8 cellular contexts compared by ENCODE assay signal in genomic region chr1:36387141-36387949, GRCh38. TPM values are rescaled to one million over a fixed set of nuclear protein-coding genes. Genes with fewer than 3 reads are reported as not detected.
DNase-seq lines count a peak whose midpoint lies in the region; ATAC-seq and TF ChIP-seq lines count a peak whose summit lies in the region.

No MANE protein-coding gene starts in this region.

- peaks cover 14% of the 10 kb centered on the region for H3K36me3 Mint-ChIP-seq in CD4-positive, CD25-positive, alpha-beta regulatory T cell

- H3K27me3 Mint-ChIP-seq in CD4-positive, CD25-positive, alpha-beta regulatory T cell = no peaks in the 10 kb centered on the region

- peaks cover 34% of the 10 kb centered on the region for H3K4me1 ChIP-seq in CD4-positive, CD25-positive, alpha-beta regulatory T cell (ENCODE audit: control insufficient read depth, insufficient read depth, low read length, poor library complexity, severe bottlenecking)
- H3K4me1 ChIP-seq in ascending aorta = peaks cover 20 to 46% of the 10 kb centered on the region in 2 donors
- H3K4me1 ChIP-seq in subcutaneous abdominal adipose tissue (ENCODE audit: control insufficient read depth in 5 of 5, insufficient read depth in 5 of 5, low read length in 5 of 5) = peaks cover 12 to 66% (median 50%) of the 10 kb centered on the region in 5 donors

- H3K9me3 Mint-ChIP-seq in CD4-positive, CD25-positive, alpha-beta regulatory T cell = no peaks in the 10 kb centered on the region

- no peak for DNase-seq in CD4-positive, CD25-positive, alpha-beta regulatory T cell
- DNase-seq in MG63 (peak; percentile 38), ascending aorta (ENCODE audit: low spot score in 2 of 2) (peak in 1 of 2 donors; percentile 79), iris pigment epithelial cell (ENCODE audit: low read depth) (peak; percentile 88), H7 (no peak)
- DNase-seq in stimulated activated naive CD4-positive, alpha-beta T cell (lab: John Stamatoyannopoulos, UW) = no peak

- no peaks in the 10 kb centered on the region for H3K27me3 ChIP-seq in CD4-positive, CD25-positive, alpha-beta regulatory T cell (ENCODE audit: control insufficient read depth, insufficient read depth, low read length)
- H3K27me3 ChIP-seq in MG63 (no peaks in the 10 kb centered on the region), ascending aorta (no peaks in the 10 kb centered on the region), subcutaneous abdominal adipose tissue (ENCODE audit: control insufficient read depth in 5 of 5, insufficient read depth in 4 of 5, low read length in 5 of 5) (no peaks in the 10 kb centered on the region), H7 (ENCODE audit: control insufficient read depth, insufficient read depth, low read length) (no peaks in the 10 kb centered on the region)

- no peak for TF ChIP-seq CTCF in ascending aorta (IDR thresholded peaks at IDR 0.05)

- intact Hi-C loops in ascending aorta (cut with DNase I) = loop anchor here (2.0 to 10.0 kb wide), 4 partner anchors 65 to 1087 kb away; partner anchors contain the start of genes AGO3, EVA1B, MAP7D1 and ZC3H12A

- H3K27ac Mint-ChIP-seq in CD4-positive, CD25-positive, alpha-beta regulatory T cell = peak overlapping the region; percentile 98 to 99 (median 99)

- peak overlapping the region; percentile 62 to 87 (median 82) for H3K9ac ChIP-seq in subcutaneous abdominal adipose tissue (ENCODE audit: low read length in 5 of 5)

- no peak for ATAC-seq in CD4-positive, CD25-positive, alpha-beta regulatory T cell (ENCODE audit: low read depth in 2 of 2)
- no peak for ATAC-seq in GM21576 (IDR thresholded peaks at IDR 0.05; ENCODE audit: unreplicated experiment)

- no peaks in the 10 kb centered on the region for H3K9me3 ChIP-seq in CD4-positive, CD25-positive, alpha-beta regulatory T cell (ENCODE audit: control insufficient read depth in 2 of 2, low read length in 2 of 2)
- H3K9me3 ChIP-seq in MG63 (no peaks in the 10 kb centered on the region), ascending aorta (no peaks in the 10 kb centered on the region), subcutaneous abdominal adipose tissue (ENCODE audit: control insufficient read depth in 5 of 5, low read length in 5 of 5) (no peaks in the 10 kb centered on the region)

- peaks cover 27% of the 10 kb centered on the region for H3K36me3 ChIP-seq in CD4-positive, CD25-positive, alpha-beta regulatory T cell (ENCODE audit: control insufficient read depth, insufficient read depth, low read length)
- H3K36me3 ChIP-seq in MG63 = peaks cover 28% of the 10 kb centered on the region
- peaks cover 18 to 26% of the 10 kb centered on the region in 2 donors for H3K36me3 ChIP-seq in ascending aorta
- peaks cover 0 to 26% (median 18%) of the 10 kb centered on the region in 5 donors for H3K36me3 ChIP-seq in subcutaneous abdominal adipose tissue (ENCODE audit: control insufficient read depth in 5 of 5, insufficient read depth in 5 of 5, low read length in 5 of 5)
- H3K36me3 ChIP-seq in H7 (replicated peaks; ENCODE audit: control insufficient read depth, insufficient read depth, low read length) = peaks cover 8% of the 10 kb centered on the region

- H3K4me1 Mint-ChIP-seq in CD4-positive, CD25-positive, alpha-beta regulatory T cell = peaks cover 0 to 48% (median 35%) of the 10 kb centered on the region in 4 donors

- no peak overlapping the region for H3K4me3 ChIP-seq in CD4-positive, CD25-positive, alpha-beta regulatory T cell (ENCODE audit: low read depth, low read length)
- H3K4me3 ChIP-seq in MG63 (peak overlapping the region; percentile 54; the same call in 1 of the 2 replicates), ascending aorta (peak overlapping the region in 1 of 2 donors; percentile 99), subcutaneous abdominal adipose tissue (ENCODE audit: low read depth in 1 of 5, low read length in 5 of 5) (peak overlapping the region; percentile 36 to 80 (median 73)), H7 (ENCODE audit: insufficient read depth, low read depth, low read length) (no peak overlapping the region; the same call in 1 of the 2 replicates)

- peak overlapping the region in 2 of 4 donors; percentile 91 to 99 for H3K4me3 Mint-ChIP-seq in CD4-positive, CD25-positive, alpha-beta regulatory T cell

- H3K27ac ChIP-seq in CD4-positive, CD25-positive, alpha-beta regulatory T cell (ENCODE audit: insufficient read depth, low read length, poor library complexity, severe bottlenecking) = peak overlapping the region; percentile 95
- peak overlapping the region; percentile 94 to 99 for H3K27ac ChIP-seq in ascending aorta
- H3K27ac ChIP-seq in subcutaneous abdominal adipose tissue (ENCODE audit: low read depth, low read length) = peak overlapping the region; percentile 98

RNA-seq across cellular contexts. Expression of gene STK40, which starts 1.6 kb away (rescaled TPM):
- 30.1 TPM for total RNA-seq in CD4-positive, CD25-positive, alpha-beta regulatory T cell
- polyA plus RNA-seq in CD4-positive, CD25-positive, alpha-beta regulatory T cell = 10 to 100 TPM; 27.1 to 36.4 (median 30.3) TPM
- total RNA-seq in MG63 (2014; rRNA removed; shearing (Covaris generic); ENCODE audit: low replicate concordance) = 10.0 and 13.2 TPM in 2 replicates
- 77.0 TPM for total RNA-seq in ascending aorta
- total RNA-seq in H7 (2014; rRNA removed; shearing (Covaris generic)) = 25.0 and 25.6 TPM in 2 replicates

RNA-seq across cellular contexts. Expression of gene LSM10, which starts 10.4 kb away (rescaled TPM):
- 33.8 TPM for total RNA-seq in CD4-positive, CD25-positive, alpha-beta regulatory T cell
- 100 to 1,000 TPM; 142 to 153 (median 145) TPM for polyA plus RNA-seq in CD4-positive, CD25-positive, alpha-beta regulatory T cell
- total RNA-seq in MG63 (2014; rRNA removed; shearing (Covaris generic); ENCODE audit: low replicate concordance) = 32.0 and 53.7 TPM in 2 replicates
- 9.8 TPM for total RNA-seq in ascending aorta
- 14.4 and 14.5 TPM in 2 replicates for total RNA-seq in H7 (2014; rRNA removed; shearing (Covaris generic))

Comparison
In these comparisons a context has a peak if more than half of its experiments do, and no peak if none do; other contexts are left out.
1. DNase-seq: peak in MG63 (single experiment) and iris pigment epithelial cell (single experiment); none in CD4-positive, CD25-positive, alpha-beta regulatory T cell (0 of 3), H7 (single experiment) and stimulated activated naive CD4-positive, alpha-beta T cell (0 of 6).
2. H3K4me3 ChIP-seq: peak in MG63 (single experiment) and subcutaneous abdominal adipose tissue (5 of 5); none in CD4-positive, CD25-positive, alpha-beta regulatory T cell (single experiment) and H7 (single experiment).
3. Peak in every context shown above with its lines, with median percentiles within 50 percentile points of each other: H3K27ac ChIP-seq.